Comparison of ENCODE assay signal across 8 cellular contexts in the genomic region with DNA sequence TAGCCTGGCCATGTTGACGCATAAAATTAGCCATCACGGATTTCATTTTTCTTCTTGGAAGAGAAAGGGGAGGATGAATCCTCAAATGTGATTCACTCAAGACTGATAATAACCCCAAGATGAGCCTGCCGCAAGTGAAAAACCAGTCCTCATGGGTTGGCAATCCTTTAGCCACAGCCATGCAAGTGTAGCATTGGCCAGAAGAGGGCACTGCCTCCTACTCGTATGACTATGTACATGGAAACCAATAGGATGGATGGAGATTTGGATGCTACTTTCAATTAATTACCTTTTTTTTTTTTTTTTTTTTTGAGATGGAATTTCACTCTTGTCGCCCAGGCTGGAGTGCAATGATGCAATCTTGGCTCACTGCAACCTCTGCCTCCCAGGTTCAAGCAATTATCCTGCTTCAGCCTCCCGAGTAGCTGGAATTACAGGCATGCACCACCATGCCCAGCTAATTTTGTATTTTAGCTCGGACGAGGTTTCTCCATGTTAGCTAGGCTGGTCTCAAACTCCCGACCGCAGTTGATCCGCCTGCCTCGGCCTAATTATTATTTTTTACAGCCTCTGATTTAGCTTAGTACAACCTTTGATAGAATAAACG. TPM values are rescaled to one million over a fixed set of nuclear protein-coding genes. Genes with fewer than 3 reads are reported as not detected.
DNase-seq lines count a peak whose midpoint lies in the region; ATAC-seq, FAIRE-seq and TF ChIP-seq lines count a peak whose summit lies in the region.
"Not testable (repeated sequence)": the region's sequence is repeated elsewhere in the genome, so short reads cannot be mapped to it uniquely, and the experiment has no call there.

No MANE protein-coding gene starts in this region.

- TF ChIP-seq CTCF in GM12874 (IDR thresholded peaks at IDR 0.05; ENCODE audit: insufficient read depth, low read depth, low read length) (peak; percentile 78), progenitor cell of endocrine pancreas (IDR thresholded peaks at IDR 0.05; ENCODE audit: unreplicated experiment) (peak; percentile 83)

- intact Hi-C loops in cardiac septum (cut with DNase I), result loop anchor here (1.0 to 2.0 kb wide), 2 partner anchors 43 to 72 kb away; no protein-coding TSS in a partner anchor

- peak; percentile 90 for FAIRE-seq in urothelium cell line (lab: Jason Lieb, UNC)

- H3K9me3 Mint-ChIP-seq in progenitor cell of endocrine pancreas (ENCODE audit: low read depth), result not testable (repeated sequence)

- DNase-seq in NCI-H2029 treated with DMSO at 0.1 percent for 48 hours (lab: John Stamatoyannopoulos, UW) (peak; percentile 76), T-helper 17 cell (peak; percentile 46 to 70 (median 61)), adipocyte (ENCODE audit: low read depth) (peak; percentile 92), cardiac septum (ENCODE audit: low spot score) (peak; percentile 88), progenitor cell of endocrine pancreas (ENCODE audit: low spot score, unreplicated experiment) (peak; percentile 39), urothelium cell line (ENCODE audit: low spot score) (peak; percentile 87)

- peaks cover 13% of the 10 kb centered on the region for H3K4me1 Mint-ChIP-seq in T-helper 17 cell
- not testable (repeated sequence) for H3K4me1 Mint-ChIP-seq in progenitor cell of endocrine pancreas (ENCODE audit: low read depth)

- H3K36me3 ChIP-seq in adipocyte (ENCODE audit: control insufficient read depth, insufficient read depth, low read length, severe bottlenecking), result not testable (repeated sequence)

- H3K27me3 ChIP-seq in adipocyte (replicated peaks; ENCODE audit: control insufficient read depth, insufficient read depth, low read length), result not testable (repeated sequence)

- H3K4me3 ChIP-seq in adipocyte (ENCODE audit: low read length), result peak overlapping the region; percentile 55

- not testable (repeated sequence) for H3K36me3 Mint-ChIP-seq in T-helper 17 cell (ENCODE audit: low read depth); progenitor cell of endocrine pancreas (ENCODE audit: insufficient read depth)

- not testable (repeated sequence) for H3K27me3 Mint-ChIP-seq in T-helper 17 cell, progenitor cell of endocrine pancreas

- H3K4me1 ChIP-seq in adipocyte (ENCODE audit: control insufficient read depth, insufficient read depth, low read length), result peaks cover 10% of the 10 kb centered on the region

- H3K27ac Mint-ChIP-seq in T-helper 17 cell, progenitor cell of endocrine pancreas: not testable (repeated sequence)

- H3K9ac ChIP-seq in adipocyte (ENCODE audit: low read length), result peak overlapping the region; percentile 57

- ATAC-seq in HG02885 (IDR thresholded peaks at IDR 0.05; ENCODE audit: poor library complexity, unreplicated experiment) (peak; percentile 89), T-helper 17 cell (peak; percentile 99)

- not testable (repeated sequence) for H3K9me3 ChIP-seq in T-helper 17 cell (ENCODE audit: control insufficient read depth, low read length, poor library complexity, severe bottlenecking); adipocyte (ENCODE audit: control insufficient read depth, low read length)

- not testable (repeated sequence) for H3K4me3 Mint-ChIP-seq in T-helper 17 cell; progenitor cell of endocrine pancreas (ENCODE audit: low read depth)

RNA-seq across cellular contexts. Expression of gene MAPK1IP1L, which starts 38.2 kb away (rescaled TPM):
- total RNA-seq in T-helper 17 cell, result 100 to 1,000 TPM; 154 to 176 TPM
- total RNA-seq in cardiac septum, result 75.2 TPM
- total RNA-seq in progenitor cell of endocrine pancreas, result 139 and 140 TPM in 2 replicates

RNA-seq across cellular contexts. Expression of gene LGALS3, which starts 39.4 kb away (rescaled TPM):
- total RNA-seq in T-helper 17 cell, result 10 to 100 TPM; 38.7 to 49.8 TPM
- 129 TPM for total RNA-seq in cardiac septum
- total RNA-seq in progenitor cell of endocrine pancreas, result 27.0 and 49.3 TPM in 2 replicates

Comparison
In these comparisons a context has a peak if more than half of its experiments do, and no peak if none do; other contexts are left out.
1. Peak in every context shown above with its lines: DNase-seq, ATAC-seq and H3K4me3 ChIP-seq.
2. DNase-seq: peak in every context shown above with its lines; median percentile 92 in adipocyte; 88 in cardiac septum; 87 in urothelium cell line; 76 in NCI-H2029 treated with DMSO at 0.1 percent for 48 hours; 61 in T-helper 17 cell; 39 in progenitor cell of endocrine pancreas.